13 cellular contexts compared by ENCODE assay signal in genomic region chr11:47396049-47396320, GRCh38. TPM values are rescaled to one million over a fixed set of nuclear protein-coding genes. Genes with fewer than 3 reads are reported as not detected.
DNase-seq lines count a peak whose midpoint lies in the region; ATAC-seq, FAIRE-seq and TF ChIP-seq lines count a peak whose summit lies in the region.
"Had no signal": no experiment of that assay in that cellular context is flagged by ENCODE, and none has a peak within 500 bp of the region (broad histone marks: within the 10 kb centered on the region; RNA-seq: fewer than 3 reads in every experiment).

No MANE protein-coding gene starts in this region.

- peak overlapping the region; percentile 87 to 97 (median 92) for H3K27ac Mint-ChIP-seq in CD4-positive, CD25-positive, alpha-beta regulatory T cell
- peak overlapping the region; percentile 100 for H3K27ac Mint-ChIP-seq in dendritic cell treated with granulocyte-macrophage colony-stimulating factor and Interleukin-4, amounts not matched to agents 40 ng/mL and 50 ng/mL, for 4 days

- no peak for ATAC-seq in CD4-positive, CD25-positive, alpha-beta regulatory T cell (ENCODE audit: low read depth in 2 of 2)
- ATAC-seq in HG03139 (IDR thresholded peaks at IDR 0.05; ENCODE audit: unreplicated experiment) = no peak

- no peak for FAIRE-seq in RCC 7860 (lab: Jason Lieb, UNC)

- no peaks in the 10 kb centered on the region for H3K9me2 ChIP-seq in Loucy (replicated peaks; ENCODE audit: low read depth, low read length)

- intact Hi-C loops in dendritic cell treated with granulocyte-macrophage colony-stimulating factor and Interleukin-4, amounts not matched to agents 40 ng/mL and 50 ng/mL, for 4 days (cut with micrococcal nuclease) = no loop called here

- peaks cover 49% of the 10 kb centered on the region for H3K4me1 ChIP-seq in CD4-positive, CD25-positive, alpha-beta regulatory T cell (ENCODE audit: control insufficient read depth, insufficient read depth, low read length, poor library complexity, severe bottlenecking)
- H3K4me1 ChIP-seq in Loucy (ENCODE audit: insufficient read depth, low read length, poor library complexity, severe bottlenecking) = peaks cover 86% of the 10 kb centered on the region
- H3K4me1 ChIP-seq in osteoblast (ENCODE audit: insufficient read depth, low read length) = peaks cover 21% of the 10 kb centered on the region

- peak overlapping the region; percentile 84 for H3K9ac ChIP-seq in Loucy (ENCODE audit: low read depth, low read length, poor library complexity, severe bottlenecking)

- no peak overlapping the region for H3K4me3 ChIP-seq in CD4-positive, CD25-positive, alpha-beta regulatory T cell (ENCODE audit: low read depth, low read length)
- H3K4me3 ChIP-seq in Loucy (ENCODE audit: low read length, poor library complexity, severe bottlenecking) (no peak overlapping the region), osteoblast (ENCODE audit: insufficient read depth, low read length) (no peak overlapping the region)
- H3K4me3 ChIP-seq: cardiac muscle cell had no signal

- peaks cover 5% of the 10 kb centered on the region for H3F3A ChIP-seq in Loucy (ENCODE audit: low read depth)

- H3K9me3 ChIP-seq in CD4-positive, CD25-positive, alpha-beta regulatory T cell (ENCODE audit: control insufficient read depth in 2 of 2, low read length in 2 of 2) = no peaks in the 10 kb centered on the region
- H3K9me3 ChIP-seq in Loucy (ENCODE audit: insufficient read depth, low read depth, low read length) (no peaks in the 10 kb centered on the region), osteoblast (ENCODE audit: low read depth, low read length) (no peaks in the 10 kb centered on the region)

- peak overlapping the region in 2 of 4 donors; percentile 61 to 76 for H3K4me3 Mint-ChIP-seq in CD4-positive, CD25-positive, alpha-beta regulatory T cell
- peak overlapping the region; percentile 77 for H3K4me3 Mint-ChIP-seq in dendritic cell treated with granulocyte-macrophage colony-stimulating factor and Interleukin-4, amounts not matched to agents 40 ng/mL and 50 ng/mL, for 4 days

- H3K36me3 Mint-ChIP-seq in CD4-positive, CD25-positive, alpha-beta regulatory T cell = no peaks in the 10 kb centered on the region
- H3K36me3 Mint-ChIP-seq in dendritic cell treated with granulocyte-macrophage colony-stimulating factor and Interleukin-4, amounts not matched to agents 40 ng/mL and 50 ng/mL, for 4 days (ENCODE audit: low read depth) = peaks cover 40% of the 10 kb centered on the region

- H2AFZ ChIP-seq in Loucy (ENCODE audit: low read length) (no peak overlapping the region), osteoblast (ENCODE audit: low read length) (no peak overlapping the region)

- H3K27ac ChIP-seq in CD4-positive, CD25-positive, alpha-beta regulatory T cell (ENCODE audit: insufficient read depth, low read length, poor library complexity, severe bottlenecking) = peak overlapping the region; percentile 84
- H3K27ac ChIP-seq in osteoblast (ENCODE audit: low read depth, low read length) = no peak overlapping the region
- H3K27ac ChIP-seq: cardiac muscle cell had no signal

- no peaks in the 10 kb centered on the region for H3K27me3 Mint-ChIP-seq in CD4-positive, CD25-positive, alpha-beta regulatory T cell
- H3K27me3 Mint-ChIP-seq in dendritic cell treated with granulocyte-macrophage colony-stimulating factor and Interleukin-4, amounts not matched to agents 40 ng/mL and 50 ng/mL, for 4 days = no peaks in the 10 kb centered on the region

- H3K4me2 ChIP-seq in Loucy (ENCODE audit: low read depth, low read length, poor library complexity, severe bottlenecking) (no peak overlapping the region), osteoblast (ENCODE audit: insufficient read depth, low read length) (no peak overlapping the region)

- no peak for DNase-seq in CD4-positive, CD25-positive, alpha-beta regulatory T cell
- DNase-seq in osteoblast (ENCODE audit: insufficient read length, low spot score, missing footprints) (peak; percentile 76), RCC 7860 (ENCODE audit: low spot score) (no peak), AG08396 (ENCODE audit: low spot score) (no peak)
- DNase-seq in central memory CD4-positive, alpha-beta T cell = no peak
- DNase-seq: NCI-H146; NCI-H526 treated with DMSO at 0.1 percent for 48 hours; stimulated activated CD4-positive, alpha-beta T cell treated with anti-CD3 and anti-CD28 coated beads, Interleukin-1b, Interleukin-23, amount 100 ng/mL, for 48 hours had no signal

- H4K20me1 ChIP-seq in Loucy (ENCODE audit: insufficient read depth, low read length, poor library complexity, severe bottlenecking) (no peaks in the 10 kb centered on the region), osteoblast (ENCODE audit: insufficient read depth, low read length) (no peaks in the 10 kb centered on the region)

- no peaks in the 10 kb centered on the region for H3K36me3 ChIP-seq in CD4-positive, CD25-positive, alpha-beta regulatory T cell (ENCODE audit: control insufficient read depth, insufficient read depth, low read length)
- H3K36me3 ChIP-seq in Loucy (ENCODE audit: insufficient read depth, low read length) (no peaks in the 10 kb centered on the region), osteoblast (ENCODE audit: insufficient read depth, low read length) (no peaks in the 10 kb centered on the region)
- H3K36me3 ChIP-seq: cardiac muscle cell had no signal

- TF ChIP-seq CTCF in Loucy (conservative IDR thresholded peaks at IDR 0.05; ENCODE audit: low read length) (no peak), osteoblast (IDR thresholded peaks at IDR 0.05; ENCODE audit: extremely low read depth, low read depth, low read length) (no peak)

- H3K4me1 Mint-ChIP-seq in CD4-positive, CD25-positive, alpha-beta regulatory T cell = peaks cover 0 to 77% (median 22%) of the 10 kb centered on the region in 4 donors
- peaks cover 81% of the 10 kb centered on the region for H3K4me1 Mint-ChIP-seq in dendritic cell treated with granulocyte-macrophage colony-stimulating factor and Interleukin-4, amounts not matched to agents 40 ng/mL and 50 ng/mL, for 4 days (ENCODE audit: low read depth)

- no peaks in the 10 kb centered on the region for H3K9me3 Mint-ChIP-seq in CD4-positive, CD25-positive, alpha-beta regulatory T cell
- no peaks in the 10 kb centered on the region for H3K9me3 Mint-ChIP-seq in dendritic cell treated with granulocyte-macrophage colony-stimulating factor and Interleukin-4, amounts not matched to agents 40 ng/mL and 50 ng/mL, for 4 days

- H3K79me2 ChIP-seq in Loucy (ENCODE audit: insufficient read depth, low read length) = no peaks in the 10 kb centered on the region
- H3K79me2 ChIP-seq in osteoblast (ENCODE audit: insufficient read depth, low read length) = no peaks in the 10 kb centered on the region

- no peaks in the 10 kb centered on the region for H3K27me3 ChIP-seq in CD4-positive, CD25-positive, alpha-beta regulatory T cell (ENCODE audit: control insufficient read depth, insufficient read depth, low read length)
- H3K27me3 ChIP-seq in Loucy (ENCODE audit: insufficient read depth, low read length, poor library complexity, severe bottlenecking) (no peaks in the 10 kb centered on the region), osteoblast (ENCODE audit: insufficient read depth, low read length) (no peaks in the 10 kb centered on the region)
- H3K27me3 ChIP-seq: cardiac muscle cell had no signal

RNA-seq across cellular contexts. Expression of gene SLC39A13, which starts 12.4 kb away (rescaled TPM):
- 30.4 TPM for total RNA-seq in CD4-positive, CD25-positive, alpha-beta regulatory T cell
- polyA plus RNA-seq in CD4-positive, CD25-positive, alpha-beta regulatory T cell = 10 to 100 TPM; 21.9 to 32.8 (median 23.3) TPM
- 52.5 and 78.9 TPM in 2 replicates for total RNA-seq in osteoblast

RNA-seq across cellular contexts. Expression of gene SPI1, which starts 17.6 kb away (rescaled TPM):
- 0.57 TPM for total RNA-seq in CD4-positive, CD25-positive, alpha-beta regulatory T cell
- under 1 TPM in 2 of 4 donors, not detected in 2; 0.13 to 0.41 TPM for polyA plus RNA-seq in CD4-positive, CD25-positive, alpha-beta regulatory T cell
- not detected in 2 replicates for total RNA-seq in osteoblast
- total RNA-seq: cardiac muscle cell, epithelial cell of proximal tubule had no signal

RNA-seq across cellular contexts. Expression of gene PSMC3, which starts 30.3 kb away (rescaled TPM):
- 58.9 TPM for total RNA-seq in CD4-positive, CD25-positive, alpha-beta regulatory T cell
- polyA plus RNA-seq in CD4-positive, CD25-positive, alpha-beta regulatory T cell = 100 to 1,000 TPM; 102 to 153 (median 120) TPM
- 121 and 124 TPM in 2 replicates for total RNA-seq in osteoblast

RNA-seq across cellular contexts. Expression of gene MYBPC3, which starts 43.5 kb away (rescaled TPM):
- total RNA-seq in CD4-positive, CD25-positive, alpha-beta regulatory T cell = not detected
- polyA plus RNA-seq in CD4-positive, CD25-positive, alpha-beta regulatory T cell = not detected
- total RNA-seq in osteoblast = not detected in 2 replicates
- total RNA-seq: epithelial cell of proximal tubule had no signal

RNA-seq across cellular contexts. Expression of gene RAPSN, which starts 53.0 kb away (rescaled TPM):
- total RNA-seq in CD4-positive, CD25-positive, alpha-beta regulatory T cell = 1.7 TPM
- not detected for polyA plus RNA-seq in CD4-positive, CD25-positive, alpha-beta regulatory T cell
- total RNA-seq in osteoblast = 0.29 and 0.36 TPM in 2 replicates
- total RNA-seq: cardiac muscle cell, epithelial cell of proximal tubule had no signal
- polyA plus RNA-seq: cardiac muscle cell had no signal
